Comparison of ENCODE assay signal across 34 cellular contexts in the genomic region with DNA sequence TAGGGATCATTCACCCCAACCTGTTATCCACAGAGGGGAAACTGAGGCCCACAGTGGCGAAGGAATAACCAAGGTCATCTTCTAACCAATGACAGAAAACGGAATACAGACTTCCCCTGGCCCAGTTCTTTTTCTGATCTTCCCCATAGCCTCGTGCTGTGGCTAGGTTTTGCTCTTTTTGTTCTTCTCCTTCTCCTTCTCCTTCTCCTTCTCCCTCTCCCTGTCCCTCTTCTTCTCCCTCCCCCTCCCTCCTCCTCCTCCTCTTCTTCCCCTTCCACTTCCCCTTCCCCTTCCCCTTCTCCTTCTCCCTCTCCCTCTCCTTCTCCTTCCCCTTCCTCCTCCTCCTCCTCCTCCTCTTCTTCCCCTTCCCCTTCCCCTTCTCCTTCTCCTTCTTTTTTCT. TPM values are rescaled to one million over a fixed set of nuclear protein-coding genes. Genes with fewer than 3 reads are reported as not detected.
A peak's percentile ranks its signal among the peaks of the same experiment; 100 is the strongest.
DNase-seq lines count a peak whose midpoint lies in the region; ATAC-seq, FAIRE-seq and TF ChIP-seq lines count a peak whose summit lies in the region.
"Had no signal": no experiment of that assay in that cellular context is flagged by ENCODE, and none has a peak within 500 bp of the region (broad histone marks: within the 10 kb centered on the region; RNA-seq: fewer than 3 reads in every experiment).

No MANE protein-coding gene starts in this region.

- TF ChIP-seq RAD21 in HepG2 (CRISPR knock-in tag; IDR thresholded peaks at IDR 0.05), result no peak

- no peak overlapping the region for H2AFZ ChIP-seq in HepG2 (ENCODE audit: low read length)

- POLR2A ChIA-PET in HepG2 (lab: Yijun Ruan, JAX), result no interaction called here

- intact Hi-C loops in HepG2 (cut with micrococcal nuclease; ENCODE audit: unreplicated experiment), result no loop called here
- intact Hi-C loops in right lobe of liver (cut with DNase I), result no loop called here

- ATAC-seq in HepG2, result no peak
- ATAC-seq in right lobe of liver, result no peak
- ATAC-seq: CD8-positive, alpha-beta T cell had no signal

- H3K4me1 ChIP-seq in HepG2 (ENCODE audit: insufficient read depth, low read length) (no peaks in the 10 kb centered on the region), right lobe of liver (no peaks in the 10 kb centered on the region)
- H3K4me1 ChIP-seq: A549, BE2C, BLaER1, Caco-2 had no signal

- H3K27me3 ChIP-seq in HepG2 (ENCODE audit: control insufficient read depth in 1 of 2, insufficient read depth in 2 of 2, low read length in 2 of 2) (peaks cover 0 to 37% of the 10 kb centered on the region in 2 experiments; a peak in 3 of 5 replicates), right lobe of liver (no peaks in the 10 kb centered on the region)
- H3K27me3 ChIP-seq: BLaER1; BLaER1 treated with 17β-estradiol and CSF1 and Interleukin-3, amounts not matched to agents 10 nM and 100 nM had no signal

- TF ChIP-seq POLR2A in HepG2 (IDR thresholded peaks at IDR 0.05; ENCODE audit: insufficient read depth in 1 of 2, low read depth in 2 of 2, low read length in 2 of 2), result no peak
- no peak for TF ChIP-seq POLR2A in right lobe of liver (IDR thresholded peaks at IDR 0.05)

- CTCF ChIA-PET in HepG2 (lab: Yijun Ruan, JAX; ENCODE audit: low intra/inter-chr PET ratio, low total read pairs), result no interaction called here

- H3K36me3 ChIP-seq in HepG2 (replicated peaks in 1 of 2; ENCODE audit: control insufficient read depth in 1 of 2, insufficient read depth in 2 of 2, low read length in 2 of 2) (no peaks in the 10 kb centered on the region), right lobe of liver (no peaks in the 10 kb centered on the region)
- H3K36me3 ChIP-seq: BE2C; BLaER1; BLaER1 treated with 17β-estradiol and CSF1 and Interleukin-3, amounts not matched to agents 10 nM and 100 nM had no signal

- H3K4me3 Mint-ChIP-seq in type B pancreatic cell, result no peak overlapping the region
- H3K4me3 Mint-ChIP-seq: B cell; CD4-positive, alpha-beta memory T cell; CD4-positive, alpha-beta T cell; CD4-positive, CD25-positive, alpha-beta regulatory T cell; CD8-positive, alpha-beta memory T cell; CD8-positive, alpha-beta T cell had no signal

- H3K79me2 ChIP-seq in HepG2 (ENCODE audit: insufficient read depth, low read length), result no peaks in the 10 kb centered on the region

- H4K20me1 ChIP-seq in HepG2 (ENCODE audit: insufficient read depth, low read length), result no peaks in the 10 kb centered on the region
- H4K20me1 ChIP-seq: BLaER1; BLaER1 treated with 17β-estradiol and CSF1 and Interleukin-3, amounts not matched to agents 10 nM and 100 nM had no signal

- no peak for FAIRE-seq in HepG2 (lab: Jason Lieb, UNC)
- FAIRE-seq: A204.1, A549, D721Med had no signal

- no peaks in the 10 kb centered on the region for H3K36me3 Mint-ChIP-seq in type B pancreatic cell
- H3K36me3 Mint-ChIP-seq: CD14-positive monocyte; CD4-positive, alpha-beta memory T cell; CD4-positive, CD25-positive, alpha-beta regulatory T cell; CD8-positive, alpha-beta memory T cell; CD8-positive, alpha-beta T cell had no signal

- in situ Hi-C loops in HepG2 (cut with HindIII; ENCODE audit: extremely low pct_ligation_motif_present, low pct_unique_long_range_greater_than_20kb), result loop anchor here (5.0 kb wide), 1 partner anchor 37 kb away; no protein-coding TSS in a partner anchor

- no peak for TF ChIP-seq CTCF in HepG2 (CRISPR knock-in tag; IDR thresholded peaks at IDR 0.05)
- TF ChIP-seq CTCF in right lobe of liver (IDR thresholded peaks at IDR 0.05), result no peak
- no peak for TF ChIP-seq CTCF in type B pancreatic cell (conservative IDR thresholded peaks at IDR 0.05)

- no peaks in the 10 kb centered on the region for H3K4me1 Mint-ChIP-seq in type B pancreatic cell (ENCODE audit: unreplicated experiment)
- H3K4me1 Mint-ChIP-seq: B cell; CD14-positive monocyte; CD8-positive, alpha-beta memory T cell had no signal

- no peak overlapping the region for H3K4me3 ChIP-seq in HepG2 (replicated peaks in 1 of 3; ENCODE audit: insufficient read depth in 1 of 3, low read depth in 2 of 3, low read length in 3 of 3)
- H3K4me3 ChIP-seq in right lobe of liver, result no peak overlapping the region
- H3K4me3 ChIP-seq: A549; BLaER1; BLaER1 treated with 17β-estradiol and CSF1 and Interleukin-3, amounts not matched to agents 10 nM and 100 nM had no signal

- WGBS in HepG2 (ENCODE audit: low lambda C conversion rate), result 3% methylated on average over 3 of the region's 3 CpGs
- WGBS in right lobe of liver (ENCODE audit: insufficient coverage, low coverage, low lambda C conversion rate, missing lambda C conversion rate), result 53% methylated on average over 3 of the region's 3 CpGs

- no peak overlapping the region for H3K9ac ChIP-seq in HepG2 (ENCODE audit: insufficient read depth, low read depth, low read length)
- H3K9ac ChIP-seq: BLaER1; BLaER1 treated with 17β-estradiol and CSF1 and Interleukin-3, amounts not matched to agents 10 nM and 100 nM had no signal

- DNase-seq in HepG2 (ENCODE audit: low spot score) (no peak), right lobe of liver (no peak), type B pancreatic cell (ENCODE audit: extremely low spot score, unreplicated experiment) (peak; percentile 32), NCI-H1105 (lab: John Stamatoyannopoulos, UW) (no peak)
- DNase-seq: 8988T; ACHN; AML-193; BE2C; C1 segment of cervical spinal cord; Caco-2; Calu3; CD4-positive, alpha-beta memory T cell; CD4-positive, alpha-beta T cell; CD4-positive, CD25-positive, alpha-beta regulatory T cell; CD8-positive, alpha-beta memory T cell; CD8-positive, alpha-beta T cell; COR-L47; DMS 273 treated with DMSO at 0.1 percent for 48 hours; DMS153; DMS53; DMS79; DMS79 treated with DMSO at 0.1 percent for 48 hours; DND-41; EL had no signal

- peaks cover 73% of the 10 kb centered on the region for H3K27me3 Mint-ChIP-seq in type B pancreatic cell

- no peaks in the 10 kb centered on the region for H3K9me3 Mint-ChIP-seq in type B pancreatic cell
- H3K9me3 Mint-ChIP-seq: CD4-positive, alpha-beta T cell; CD8-positive, alpha-beta T cell had no signal

- H3K9me3 ChIP-seq in HepG2 (ENCODE audit: low read length), result no peaks in the 10 kb centered on the region
- no peaks in the 10 kb centered on the region for H3K9me3 ChIP-seq in right lobe of liver
- H3K9me3 ChIP-seq: BE2C, BLaER1, Caco-2 had no signal

- BruUV-seq in HepG2 (replicated peaks; lab: Mats Ljungman, UMichigan), result no TSS peak

- H3K27ac Mint-ChIP-seq in type B pancreatic cell, result no peak overlapping the region
- H3K27ac Mint-ChIP-seq: B cell; CD14-positive monocyte; CD4-positive, alpha-beta memory T cell; CD4-positive, alpha-beta T cell; CD4-positive, CD25-positive, alpha-beta regulatory T cell; CD8-positive, alpha-beta memory T cell; CD8-positive, alpha-beta T cell had no signal

- no peak overlapping the region for H3K4me2 ChIP-seq in HepG2 (ENCODE audit: low read depth, low read length)
- H3K4me2 ChIP-seq: A549, BLaER1 had no signal

- H3K27ac ChIP-seq in HepG2 (ENCODE audit: extremely low read length, insufficient read depth, low read length), result no peak overlapping the region
- no peak overlapping the region for H3K27ac ChIP-seq in right lobe of liver
- H3K27ac ChIP-seq: 22Rv1; A549; BLaER1; BLaER1 treated with 17β-estradiol and CSF1 and Interleukin-3, amounts not matched to agents 10 nM and 100 nM; C4-2B had no signal

- TF ChIP-seq EP300 in HepG2 (IDR thresholded peaks at IDR 0.05; ENCODE audit: low read depth in 2 of 2, low read length in 2 of 2) (no peak), HepG2 (CRISPR knock-in tag; IDR thresholded peaks at IDR 0.05; ENCODE audit: borderline replicate concordance) (no peak)

TF ChIP-seq in HepG2, 621 proteins besides CTCF, POLR2A, EP300 and RAD21:
- TF ChIP-seq PCBP2 (optimal IDR thresholded peaks at IDR 0.05; ENCODE audit: low read depth, low read length, poor library complexity, severe bottlenecking) (peak; percentile 74), HDAC2 (CRISPR knock-in tag; IDR thresholded peaks at IDR 0.05) (no peak), HNRNPK (IDR thresholded peaks at IDR 0.05; ENCODE audit: low read depth, low read length, poor library complexity, severe bottlenecking) (peak; percentile 51), SP2 (CRISPR knock-in tag; IDR thresholded peaks at IDR 0.05) (no peak), SNAPC5 (CRISPR knock-in tag; IDR thresholded peaks at IDR 0.05; ENCODE audit: borderline replicate concordance) (no peak), NAIF1 (CRISPR knock-in tag; IDR thresholded peaks at IDR 0.05; ENCODE audit: borderline replicate concordance) (no peak), NR2F6 (IDR thresholded peaks at IDR 0.05) (no peak), NR2F6 (CRISPR knock-in tag; IDR thresholded peaks at IDR 0.05) (no peak)
TF ChIP-seq in HepG2: peak in this region for 2.

RNA-seq across cellular contexts. Expression of gene TWIST2, which starts 12.9 kb away (rescaled TPM):
- 0.11 TPM in 1 of 2 replicates, not detected in the other for total RNA-seq in HepG2 (2016; rRNA removed; fragmentation: Illumina TruSeq; extraction: Trizol)
- 0.18 and 0.20 TPM in 2 replicates for total RNA-seq in HepG2 (2016; cell fraction: cytosol; rRNA removed; fragmentation: Illumina TruSeq; extraction: Trizol; ENCODE audit: low read depth)
- total RNA-seq in HepG2 (2016; cell fraction: insoluble cytoplasmic fraction; rRNA removed; fragmentation: Illumina TruSeq; extraction: Trizol), result not detected in 2 replicates
- 0.21 and 0.25 TPM in 2 replicates for total RNA-seq in HepG2 (2016; cell fraction: membrane; rRNA removed; fragmentation: Illumina TruSeq; extraction: Trizol)
- total RNA-seq in HepG2 (2016; cell fraction: nucleus; rRNA removed; fragmentation: Illumina TruSeq; extraction: Trizol), result not detected in 2 replicates
- 0.08 and 0.09 TPM in 2 replicates for polyA plus RNA-seq in HepG2 (2011; rRNA removed)
- polyA plus RNA-seq in HepG2 (2011; cell fraction: cytosol; rRNA removed), result 0.10 and 0.34 TPM in 2 replicates
- polyA plus RNA-seq in HepG2 (2011; cell fraction: nucleus; rRNA removed), result 0.21 TPM in 1 of 2 replicates, not detected in the other
- 0.09 TPM in 1 of 2 replicates, not detected in the other for polyA plus RNA-seq in HepG2 (2012)
- 0.21 and 0.36 TPM in 2 replicates for polyA plus RNA-seq in HepG2 (2016; cell fraction: cytosol; fragmentation: Illumina TruSeq; extraction: Trizol; ENCODE audit: low read depth)
- polyA plus RNA-seq in HepG2 (2016; cell fraction: insoluble cytoplasmic fraction; fragmentation: Illumina TruSeq; extraction: Trizol; ENCODE audit: low read depth), result not detected in 2 replicates
- polyA plus RNA-seq in HepG2 (2016; cell fraction: membrane; fragmentation: Illumina TruSeq; extraction: Trizol; ENCODE audit: low read depth), result 0.12 TPM in 1 of 2 replicates, not detected in the other
- not detected in 2 replicates for polyA plus RNA-seq in HepG2 (2016; cell fraction: nucleus; fragmentation: Illumina TruSeq; extraction: Trizol; ENCODE audit: insufficient read depth, low read depth)
- 0.32 and 4.4 TPM in 2 replicates for polyA minus RNA-seq in HepG2 (2011; rRNA and poly(A)+ RNA removed; ENCODE audit: low replicate concordance)
- not detected in 2 replicates for polyA minus RNA-seq in HepG2 (2011; cell fraction: cytosol; rRNA and poly(A)+ RNA removed)
- polyA minus RNA-seq in HepG2 (2011; cell fraction: nucleus; rRNA and poly(A)+ RNA removed), result 0.37 and 0.39 TPM in 2 replicates
- under 1 TPM in 3 of 6 experiments, not detected in 3; 0.15 to 0.56 (median 0.18) TPM for total RNA-seq in right lobe of liver
- total RNA-seq in type B pancreatic cell (ENCODE audit: low replicate concordance), result 0.95 and 27.3 TPM in 2 replicates
- total RNA-seq: A673; B cell; Caco-2; Calu3; CD4-positive, alpha-beta memory T cell; CD4-positive, alpha-beta T cell; CD4-positive, CD25-positive, alpha-beta regulatory T cell; CD8-positive, alpha-beta memory T cell; CD8-positive, alpha-beta T cell had no signal
- polyA plus RNA-seq: CD4-positive, alpha-beta memory T cell; CD4-positive, CD25-positive, alpha-beta regulatory T cell; CD8-positive, alpha-beta memory T cell had no signal
